Comparison of ENCODE assay signal across 30 cellular contexts in the genomic region with DNA sequence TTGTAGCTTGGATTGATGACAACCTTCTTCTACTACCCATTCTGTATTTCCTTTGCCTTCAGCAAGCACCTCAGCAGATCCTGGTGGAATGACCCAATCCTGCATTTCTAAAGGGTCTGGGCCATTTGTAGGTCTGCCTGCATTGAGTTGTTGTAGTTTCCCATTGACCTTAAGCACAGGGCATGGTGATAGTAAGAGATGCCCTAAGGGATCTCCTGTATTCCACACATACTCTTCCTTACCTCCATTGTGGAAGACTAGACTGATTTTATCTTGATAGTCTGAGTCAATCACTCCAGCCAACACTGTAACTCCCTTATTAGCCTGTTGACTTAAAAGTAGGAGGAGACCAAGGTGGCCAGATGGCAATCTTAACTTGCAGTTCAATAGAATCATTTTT.
"Had no signal": no experiment of that assay in that cellular context is flagged by ENCODE, and none has a peak within 500 bp of the region (broad histone marks: within the 10 kb centered on the region; RNA-seq: fewer than 3 reads in every experiment).

No MANE protein-coding gene starts in this region.

- H3K27me3 ChIP-seq: adrenal gland, ascending aorta, body of pancreas, brain microvascular endothelial cell, breast epithelium, cardiac muscle cell had no signal

- H3K4me1 ChIP-seq: adrenal gland, ascending aorta, body of pancreas, breast epithelium had no signal

- DNase-seq: activated effector memory CD4-positive, alpha-beta T cell treated with anti-CD3 and anti-CD28 coated beads, Interleukin-2, amount 50 U/mL, for 16 hours; activated effector memory CD4-positive, alpha-beta T cell treated with Interleukin-2 at 50 U/mL for 16 hours; activated gamma-delta T cell; activated gamma-delta T cell treated with Interleukin-2 at 50 U/mL for 16 hours; activated naive CD4-positive, alpha-beta T cell; activated naive CD4-positive, alpha-beta T cell treated with anti-CD3 and anti-CD28 coated beads for 36 hours; activated naive CD4-positive, alpha-beta T cell treated with anti-CD3 and anti-CD28 coated beads, Interleukin-2, amount 10 ng/mL, durations not matched to agents 7 days and 5 days; activated naive CD4-positive, alpha-beta T cell treated with anti-CD3 and anti-CD28 coated beads, Interleukin-2, amount 50 U/mL, for 16 hours; activated naive CD8-positive, alpha-beta T cell treated with anti-CD3 and anti-CD28 coated beads for 36 hours; activated naive CD8-positive, alpha-beta T cell treated with anti-CD3 and anti-CD28 coated beads, Interleukin-2, amount 10 ng/mL, durations not matched to agents 7 days and 5 days; activated naive CD8-positive, alpha-beta T cell treated with anti-CD3 and anti-CD28 coated beads, Interleukin-2, amount 50 U/mL, for 24 hours; activated T-cell treated with anti-CD3 and anti-CD28 coated beads for 4 hours; activated T-cell treated with anti-CD3 and anti-CD28 coated beads, Interleukin-2, amount 50 U/mL, for 1 hour; activated T-cell treated with anti-CD3 and anti-CD28 coated beads, Interleukin-2, amount 50 U/mL, for 24 hours; activated T-cell treated with anti-CD3 and anti-CD28 coated beads, Interleukin-2, amount 50 U/mL, for 4 hours; activated T-cell treated with anti-CD3 and anti-CD28 coated beads, Interleukin-2, amount 50 U/mL, for 48 hours; activated T-cell treated with anti-CD3 and anti-CD28 coated beads, Interleukin-2, amount 50 U/mL, for 72 hours; adrenal gland; amniotic stem cell; amygdala; anterior cingulate cortex; aorta; body of pancreas; brain microvascular endothelial cell; caudate nucleus; central memory CD4-positive, alpha-beta T cell; cerebellar nuclear complex had no signal

- H3K9me3 ChIP-seq: adrenal gland, ascending aorta, body of pancreas, breast epithelium had no signal

- H3K27ac ChIP-seq: adrenal gland, ascending aorta, body of pancreas, brain microvascular endothelial cell, breast epithelium, cardiac muscle cell had no signal

- H3K36me3 ChIP-seq: adrenal gland, ascending aorta, brain microvascular endothelial cell, breast epithelium, cardiac muscle cell had no signal

- H3K4me3 ChIP-seq: adrenal gland, ascending aorta, body of pancreas, breast epithelium, cardiac muscle cell had no signal
